ENCODE assay signal across 8 cellular contexts in the genomic region with DNA sequence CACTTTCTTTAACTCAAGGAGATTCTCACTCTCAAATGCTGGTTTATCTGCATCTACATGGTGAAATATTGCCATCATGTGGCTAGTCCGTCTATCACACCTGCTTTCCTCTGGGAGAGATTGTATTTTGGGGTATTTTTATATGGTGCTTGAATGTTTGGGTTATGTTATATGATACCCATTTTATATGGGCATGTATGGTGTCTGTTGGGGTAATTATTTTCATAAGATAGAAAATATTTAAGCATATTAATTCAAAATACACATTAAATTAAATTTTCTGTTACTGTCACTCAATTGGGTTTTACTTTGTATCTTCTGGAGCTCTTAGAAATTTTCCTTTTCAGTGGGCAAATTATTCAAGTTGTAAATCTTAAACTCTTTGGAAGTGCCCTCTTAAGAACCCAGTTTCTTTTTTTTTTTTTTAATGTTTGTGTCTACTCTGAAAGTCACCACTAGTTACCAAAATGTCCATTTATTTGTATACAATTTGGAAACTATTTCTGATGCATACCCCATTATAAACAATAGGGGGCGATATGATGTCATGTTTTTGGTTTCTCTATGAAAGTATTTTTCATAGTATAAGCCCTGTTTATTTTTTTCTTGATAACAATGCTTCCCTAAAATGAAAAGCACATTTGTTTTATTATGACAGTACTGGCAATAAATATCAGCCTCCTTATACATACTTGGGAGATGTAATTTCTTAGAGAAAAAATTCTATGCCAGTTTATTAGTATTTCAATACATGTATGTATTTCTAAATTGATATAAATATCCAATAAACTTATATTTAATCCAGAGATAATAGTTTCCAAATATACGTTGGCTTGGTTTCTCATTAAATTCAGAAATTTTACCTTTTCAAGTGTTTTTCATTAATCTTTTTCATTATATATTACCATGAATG. TPM values are rescaled to one million over a fixed set of nuclear protein-coding genes. Genes with fewer than 3 reads are reported as not detected.
DNase-seq lines count a peak whose midpoint lies in the region; ATAC-seq lines count a peak whose summit lies in the region.

No MANE protein-coding gene starts in this region.

- no peaks in the 10 kb centered on the region for H3K4me1 Mint-ChIP-seq in activated T-helper 2 cell treated with anti-CD3 and anti-CD28 coated beads, Interferon-gamma antibody, Interleukin-2, Interleukin-4, amounts not matched to agents 10 μg/mL and 5 μg/mL and 100 μg/mL, durations not matched to agents 14 hours and 24 hours and 36 hours (ENCODE audit: low read depth)

- no peaks in the 10 kb centered on the region for H3K36me3 Mint-ChIP-seq in activated T-helper 2 cell treated with anti-CD3 and anti-CD28 coated beads, Interferon-gamma antibody, Interleukin-2, Interleukin-4, amounts not matched to agents 10 μg/mL and 5 μg/mL and 100 μg/mL, durations not matched to agents 14 hours and 24 hours and 36 hours (ENCODE audit: low read depth)

- no peak overlapping the region for H3K27ac Mint-ChIP-seq in activated T-helper 2 cell treated with anti-CD3 and anti-CD28 coated beads, Interferon-gamma antibody, Interleukin-2, Interleukin-4, amounts not matched to agents 10 μg/mL and 5 μg/mL and 100 μg/mL, durations not matched to agents 14 hours and 24 hours and 36 hours

- no peaks in the 10 kb centered on the region for H3K36me3 ChIP-seq in adipocyte (ENCODE audit: control insufficient read depth, insufficient read depth, low read length, severe bottlenecking)

- H3K4me3 Mint-ChIP-seq in activated T-helper 2 cell treated with anti-CD3 and anti-CD28 coated beads, Interferon-gamma antibody, Interleukin-2, Interleukin-4, amounts not matched to agents 10 μg/mL and 5 μg/mL and 100 μg/mL, durations not matched to agents 14 hours and 24 hours and 36 hours (ENCODE audit: low read depth): no peak overlapping the region

- H3K27me3 ChIP-seq in adipocyte (replicated peaks; ENCODE audit: control insufficient read depth, insufficient read depth, low read length): no peaks in the 10 kb centered on the region

- DNase-seq in COLO668 (lab: John Stamatoyannopoulos, UW; ENCODE audit: unreplicated experiment) (peak; percentile 0), NCI-H2081 treated with DMSO at 0.1 percent for 48 hours (lab: John Stamatoyannopoulos, UW) (peak; percentile 41), adipocyte (ENCODE audit: low read depth) (peak; percentile 78), islet precursor cell (peak; percentile 50)
- no peak for DNase-seq in NK-92 treated with Interleukin-12 subunit alpha and Interleukin-12 subunit beta, amount 100 ng/mL, for 24 hours (lab: John Stamatoyannopoulos, UW)
- no peak for DNase-seq in activated T-helper 2 cell treated with anti-CD3 and anti-CD28 coated beads, Interferon-gamma antibody, Interleukin-2, Interleukin-4, amounts not matched to agents 10 μg/mL and 5 μg/mL and 100 μg/mL, durations not matched to agents 14 hours and 24 hours and 36 hours (ENCODE audit: low spot score)

- no peaks in the 10 kb centered on the region for H3K9me3 Mint-ChIP-seq in activated T-helper 2 cell treated with anti-CD3 and anti-CD28 coated beads, Interferon-gamma antibody, Interleukin-2, Interleukin-4, amounts not matched to agents 10 μg/mL and 5 μg/mL and 100 μg/mL, durations not matched to agents 14 hours and 24 hours and 36 hours

- intact Hi-C loops in activated T-helper 2 cell treated with anti-CD3 and anti-CD28 coated beads, Interferon-gamma antibody, Interleukin-2, Interleukin-4, amounts not matched to agents 10 μg/mL and 5 μg/mL and 100 μg/mL, durations not matched to agents 14 hours and 24 hours and 36 hours (cut with micrococcal nuclease): loop anchor here (1.0 to 5.0 kb wide), 4 partner anchors 46 to 551 kb away; no protein-coding TSS in a partner anchor

- peak; percentile 82 for ATAC-seq in GM18519 (IDR thresholded peaks at IDR 0.05; ENCODE audit: low FRiP score, unreplicated experiment)
- peak; percentile 77 for ATAC-seq in HG03039 (IDR thresholded peaks at IDR 0.05; ENCODE audit: unreplicated experiment)

- H3K9ac ChIP-seq in adipocyte (ENCODE audit: low read length): no peak overlapping the region

- H3K4me1 ChIP-seq in adipocyte (ENCODE audit: control insufficient read depth, insufficient read depth, low read length): no peaks in the 10 kb centered on the region

- no peaks in the 10 kb centered on the region for H3K9me3 ChIP-seq in adipocyte (ENCODE audit: control insufficient read depth, low read length)

- no peaks in the 10 kb centered on the region for H3K27me3 Mint-ChIP-seq in activated T-helper 2 cell treated with anti-CD3 and anti-CD28 coated beads, Interferon-gamma antibody, Interleukin-2, Interleukin-4, amounts not matched to agents 10 μg/mL and 5 μg/mL and 100 μg/mL, durations not matched to agents 14 hours and 24 hours and 36 hours (ENCODE audit: low read depth)

- H3K4me3 ChIP-seq in adipocyte (ENCODE audit: low read length): no peak overlapping the region

RNA-seq across cellular contexts. Expression of a gene that starts 36.1 kb away (rescaled TPM):
- total RNA-seq in activated T-helper 2 cell treated with anti-CD3 and anti-CD28 coated beads, Interferon-gamma antibody, Interleukin-2, Interleukin-4, amounts not matched to agents 10 μg/mL and 5 μg/mL and 100 μg/mL, durations not matched to agents 14 hours and 24 hours and 36 hours: not detected in 2 replicates

Comparison
In these comparisons a context has a peak if more than half of its experiments do, and no peak if none do; other contexts are left out.
1. DNase-seq: peak in COLO668 (single experiment), NCI-H2081 treated with DMSO at 0.1 percent for 48 hours (single experiment), adipocyte (single experiment) and islet precursor cell (single experiment); none in NK-92 treated with Interleukin-12 subunit alpha and Interleukin-12 subunit beta, amount 100 ng/mL, for 24 hours (single experiment) and activated T-helper 2 cell treated with anti-CD3 and anti-CD28 coated beads, Interferon-gamma antibody, Interleukin-2, Interleukin-4, amounts not matched to agents 10 μg/mL and 5 μg/mL and 100 μg/mL, durations not matched to agents 14 hours and 24 hours and 36 hours (single experiment).